ENCODE assay signal across 8 cellular contexts in the genomic region with DNA sequence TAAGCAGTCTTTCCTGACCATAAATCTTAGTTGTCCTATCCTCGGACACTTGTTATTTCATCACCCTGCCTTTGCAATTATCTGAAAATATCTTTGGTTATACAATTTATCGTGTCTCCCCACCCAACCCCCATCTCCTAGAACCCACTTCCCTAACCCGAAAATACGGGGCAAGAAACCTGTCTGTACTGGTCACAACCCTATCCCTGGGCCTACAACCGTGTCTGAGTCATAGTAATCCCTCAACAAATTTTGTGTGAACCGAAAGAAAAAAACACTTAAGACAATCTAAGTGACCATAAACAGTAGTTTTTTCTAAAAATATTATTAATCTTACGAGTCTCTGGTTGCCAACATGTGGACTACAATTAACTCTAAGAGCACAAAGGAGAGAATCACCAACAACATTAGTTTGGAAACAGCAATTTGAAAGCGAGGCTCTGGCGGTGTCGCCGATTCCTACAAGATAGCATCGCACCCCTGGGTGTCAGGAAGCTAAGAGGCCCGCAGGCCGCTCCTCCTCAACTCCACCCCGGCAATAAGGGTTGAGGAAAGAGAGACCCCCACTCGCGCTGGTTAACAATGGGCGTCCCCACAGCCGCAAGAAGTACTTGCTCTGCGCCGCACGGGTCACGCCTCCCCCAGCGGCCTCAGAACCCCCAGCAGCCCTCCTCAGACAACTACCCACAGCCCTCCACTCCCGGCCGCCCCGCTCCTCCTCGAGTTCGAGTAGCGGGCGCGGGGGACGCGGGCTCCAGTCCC. TPM values are rescaled to one million over a fixed set of nuclear protein-coding genes. Genes with fewer than 3 reads are reported as not detected.
A peak's percentile ranks its signal among the peaks of the same experiment; 100 is the strongest.
DNase-seq lines count a peak whose midpoint lies in the region; ATAC-seq and TF ChIP-seq lines count a peak whose summit lies in the region.
"Not testable (repeated sequence)": the region's sequence is repeated elsewhere in the genome, so short reads cannot be mapped to it uniquely, and the experiment has no call there.

No MANE protein-coding gene starts in this region.

- H2BK15ac ChIP-seq in IMR-90 (ENCODE audit: low read depth, low read length): not testable (repeated sequence)

- H3K79me2 ChIP-seq in neural cell (replicated peaks; ENCODE audit: insufficient read depth, low read length): not testable (repeated sequence)

- not testable (repeated sequence) for H2BK120ac ChIP-seq in IMR-90 (ENCODE audit: low read depth, low read length)

- not testable (repeated sequence) for H2AK5ac ChIP-seq in IMR-90 (ENCODE audit: low read depth, low read length)

- DNase-seq in IMR-90; cardiac fibroblast (ENCODE audit: low read depth in 2 of 2); right atrium auricular region (ENCODE audit: low spot score); tibial artery: not testable (repeated sequence)

- not testable (repeated sequence) for H3F3A ChIP-seq in neural cell (ENCODE audit: insufficient read depth, low read length, poor library complexity, severe bottlenecking)

- not testable (repeated sequence) for H4K20me1 ChIP-seq in IMR-90 (ENCODE audit: insufficient read depth, low read length); neural cell (ENCODE audit: insufficient read depth)

- not testable (repeated sequence) for H3K9me2 ChIP-seq in neural cell (ENCODE audit: insufficient read depth, low read length)

- H4K91ac ChIP-seq in IMR-90 (ENCODE audit: insufficient read depth, low read depth, low read length): not testable (repeated sequence)

- H2BK20ac ChIP-seq in IMR-90 (ENCODE audit: low read depth, low read length): not testable (repeated sequence)

- ATAC-seq in GM18502 (IDR thresholded peaks at IDR 0.05; ENCODE audit: poor library complexity, unreplicated experiment) (peak; percentile 39), IMR-90 (ENCODE audit: low read depth) (peak; percentile 74)

- not testable (repeated sequence) for TF ChIP-seq EP300 in neural cell (conservative IDR thresholded peaks at IDR 0.05; ENCODE audit: poor library complexity, severe bottlenecking)

- dilution Hi-C loops in IMR-90 (cut with HindIII; ENCODE audit: low sequenced_read_pairs, unreplicated experiment): not testable (repeated sequence)

- H4K8ac ChIP-seq in IMR-90 (ENCODE audit: low read depth in 2 of 2, low read length in 2 of 2): not testable (repeated sequence)

- POLR2A ChIA-PET in HEK293 (lab: Yijun Ruan, JAX); IMR-90 (lab: Charles Lee; ENCODE audit: unreplicated experiment): not testable (repeated sequence)

- not testable (repeated sequence) for H2AFZ ChIP-seq in IMR-90 (replicated peaks; ENCODE audit: low read length, poor library complexity)
- peak overlapping the region; percentile 76 for H2AFZ ChIP-seq in neural cell (ENCODE audit: low read depth, low read length)

- H3K4me1 ChIP-seq in HEK293 (ENCODE audit: control insufficient read depth, insufficient read depth, low read length); IMR-90 (ENCODE audit: control insufficient read depth, insufficient read depth, low read length); right atrium auricular region; tibial artery: not testable (repeated sequence)

- not testable (repeated sequence) for H2BK5ac ChIP-seq in IMR-90 (ENCODE audit: low read depth, low read length, poor library complexity, severe bottlenecking)

- H3K79me1 ChIP-seq in IMR-90 (ENCODE audit: low read depth in 1 of 2, low read length in 2 of 2): not testable (repeated sequence)

- not testable (repeated sequence) for H3K23ac ChIP-seq in IMR-90 (ENCODE audit: low read depth, low read length)

- intact Hi-C loops in IMR-90 (cut with micrococcal nuclease); tibial artery (cut with DNase I; ENCODE audit: low total_unique reads): not testable (repeated sequence)

- H3K36me3 ChIP-seq in HEK293 (ENCODE audit: control insufficient read depth in 2 of 2, insufficient read depth in 1 of 2, low read length in 2 of 2); IMR-90 (ENCODE audit: control insufficient read depth, insufficient read depth, low read length); right atrium auricular region; neural cell (ENCODE audit: insufficient read depth, low read length); tibial artery: not testable (repeated sequence)

- not testable (repeated sequence) for H3K56ac ChIP-seq in IMR-90 (ENCODE audit: extremely low read depth, insufficient read depth, low read length)

- not testable (repeated sequence) for TF ChIP-seq CTCF in HEK293 (tag by site-specific recombination; IDR thresholded peaks at IDR 0.05); IMR-90 (conservative IDR thresholded peaks at IDR 0.05; ENCODE audit: low read depth, low read length); VCaP (conservative IDR thresholded peaks at IDR 0.05); cardiac fibroblast (IDR thresholded peaks at IDR 0.05; ENCODE audit: low read depth, low read length); right atrium auricular region (IDR thresholded peaks at IDR 0.05); neural cell (IDR thresholded peaks at IDR 0.05; ENCODE audit: poor library complexity, severe bottlenecking); tibial artery (IDR thresholded peaks at IDR 0.05)

- H3K14ac ChIP-seq in IMR-90 (replicated peaks; ENCODE audit: low read depth, low read length): not testable (repeated sequence)

- H4K5ac ChIP-seq in IMR-90 (ENCODE audit: low read depth, low read length): not testable (repeated sequence)

- H3K4me3 ChIP-seq in HEK293 (ENCODE audit: low read depth, low read length): peak overlapping the region; percentile 74
- H3K4me3 ChIP-seq in IMR-90 (ENCODE audit: insufficient read depth, low read depth, low read length): peak overlapping the region; percentile 82
- peak overlapping the region; percentile 72 to 73 for H3K4me3 ChIP-seq in cardiac fibroblast (replicated peaks in 1 of 2; ENCODE audit: low read depth in 2 of 2, low read length in 2 of 2)
- H3K4me3 ChIP-seq in right atrium auricular region: peak overlapping the region; percentile 82 to 84
- peak overlapping the region; percentile 66 for H3K4me3 ChIP-seq in neural cell (ENCODE audit: low read length)
- H3K4me3 ChIP-seq in tibial artery: peak overlapping the region; percentile 70 to 89

- not testable (repeated sequence) for H3K9me1 ChIP-seq in IMR-90 (ENCODE audit: insufficient read depth, low read length)

- H3K9me3 ChIP-seq in HEK293 (ENCODE audit: control insufficient read depth, insufficient read depth, low read depth, low read length); IMR-90 (ENCODE audit: control insufficient read depth, insufficient read depth, low read length); right atrium auricular region; neural cell (ENCODE audit: low read length); tibial artery: not testable (repeated sequence)

- WGBS in IMR-90 (ENCODE audit: extremely low coverage in 2 of 2, insufficient read length in 1 of 2), 2 experiments: no CpG with 5 or more reads among the region's 34 CpGs

- BruUV-seq in IMR-90 (replicated peaks; lab: Mats Ljungman, UMichigan): not testable (repeated sequence)

- not testable (repeated sequence) for H3K27ac ChIP-seq in HEK293 (ENCODE audit: extremely low read depth, low read depth, low read length)
- peak overlapping the region; percentile 60; the same call in 1 of the 2 replicates for H3K27ac ChIP-seq in IMR-90 (ENCODE audit: insufficient read depth, low read length)
- peak overlapping the region; percentile 31; the same call in 1 of the 2 replicates for H3K27ac ChIP-seq in VCaP
- peak overlapping the region; percentile 75 to 81 for H3K27ac ChIP-seq in right atrium auricular region
- H3K27ac ChIP-seq in neural cell (ENCODE audit: low read length): peak overlapping the region; percentile 73
- H3K27ac ChIP-seq in tibial artery: peak overlapping the region; percentile 77 to 88

- CTCF ChIA-PET in HEK293 (lab: Yijun Ruan, JAX); IMR-90 (lab: Yijun Ruan, JAX): not testable (repeated sequence)

- not testable (repeated sequence) for TF ChIP-seq RAD21 in IMR-90 (IDR thresholded peaks at IDR 0.05; ENCODE audit: low read length); neural cell (conservative IDR thresholded peaks at IDR 0.05)

- H3K27me3 ChIP-seq in IMR-90 (ENCODE audit: control insufficient read depth, insufficient read depth, low read length); right atrium auricular region; neural cell (ENCODE audit: insufficient read depth, low read depth, low read length); tibial artery: not testable (repeated sequence)

- H3K4me2 ChIP-seq in IMR-90 (ENCODE audit: low read depth, low read length): peak overlapping the region; percentile 74
- not testable (repeated sequence) for H3K4me2 ChIP-seq in neural cell (ENCODE audit: low read length)

- in situ Hi-C loops in IMR-90 (cut with MboI; ENCODE audit: low sequenced_read_pairs): not testable (repeated sequence)

- H3K18ac ChIP-seq in IMR-90 (ENCODE audit: low read depth, low read length): not testable (repeated sequence)

- TF ChIP-seq POLR2A in IMR-90 (IDR thresholded peaks at IDR 0.05; ENCODE audit: low read depth, low read length): not testable (repeated sequence)

- H3K9ac ChIP-seq in IMR-90 (ENCODE audit: low read depth, low read length) (peak overlapping the region; percentile 41; the same call in 1 of the 2 replicates), neural cell (ENCODE audit: low read length) (peak overlapping the region; percentile 77)

- 0 out of 2 replicates have a peak overlapping the region, but pooled peaks have one; percentile 41 for H3K4ac ChIP-seq in IMR-90 (ENCODE audit: low read depth, low read length)

- not testable (repeated sequence) for H2AK9ac ChIP-seq in IMR-90 (replicated peaks; ENCODE audit: low read depth, low read length, poor library complexity)

RNA-seq across cellular contexts. Expression of gene TVP23C, which starts 0.5 kb away (rescaled TPM):
- total RNA-seq in IMR-90 (2012; rRNA removed): 12.0 and 22.5 TPM in 2 replicates
- 3.6 and 7.5 TPM in 2 replicates for polyA plus RNA-seq in IMR-90 (2012; rRNA removed)
- polyA plus RNA-seq in IMR-90 (2012; cell fraction: cytosol; rRNA removed): 0.84 and 1.8 TPM in 2 replicates
- 9.5 and 19.7 TPM in 2 replicates for polyA plus RNA-seq in IMR-90 (2012; cell fraction: nucleus; rRNA removed; ENCODE audit: low replicate concordance)
- total RNA-seq in right atrium auricular region: 1 to 10 TPM; 3.3 to 5.3 TPM
- polyA plus RNA-seq in neural cell: 8.9 and 10.9 TPM in 2 replicates
- 49.9 and 53.7 TPM in 2 replicates for polyA minus RNA-seq in neural cell

RNA-seq across cellular contexts. Expression of gene FBXW10B, which starts 56.7 kb away (rescaled TPM):
- total RNA-seq in IMR-90 (2012; rRNA removed) (under 0.01 and 0.28 TPM in 2 replicates), right atrium auricular region (under 1 TPM in 1 of 2 donors, not detected in 1; 0.63 TPM)
- polyA plus RNA-seq in IMR-90 (2012; rRNA removed) (0.23 and 0.43 TPM in 2 replicates), neural cell (0.51 TPM in 1 of 2 replicates, not detected in the other)
- polyA plus RNA-seq in IMR-90 (2012; cell fraction: cytosol; rRNA removed): 0.05 TPM in 1 of 2 replicates, not detected in the other
- polyA plus RNA-seq in IMR-90 (2012; cell fraction: nucleus; rRNA removed; ENCODE audit: low replicate concordance): 2.8 and 3.2 TPM in 2 replicates
- polyA minus RNA-seq in neural cell: not detected in 2 replicates
